ENCODE assay signal across 9 cellular contexts in genomic region chr2:113136828-113137775, GRCh38. TPM values are rescaled to one million over a fixed set of nuclear protein-coding genes. Genes with fewer than 3 reads are reported as not detected.
DNase-seq lines count a peak whose midpoint lies in the region; ATAC-seq and TF ChIP-seq lines count a peak whose summit lies in the region.
"Had no signal": no experiment of that assay in that cellular context is flagged by ENCODE, and none has a peak within 500 bp of the region (broad histone marks: within the 10 kb centered on the region; RNA-seq: fewer than 3 reads in every experiment).

No MANE protein-coding gene starts in this region.

- peaks cover 12% of the 10 kb centered on the region for H3K4me1 ChIP-seq in CD4-positive, alpha-beta memory T cell (ENCODE audit: insufficient read depth, low read length)
- H3K4me1 ChIP-seq in GM23248 (ENCODE audit: insufficient read depth): peaks cover 7% of the 10 kb centered on the region
- H3K4me1 ChIP-seq in Panc1 (ENCODE audit: control insufficient read depth, insufficient read depth, low read length): no peaks in the 10 kb centered on the region
- H3K4me1 ChIP-seq in testis: no peaks in the 10 kb centered on the region
- H3K4me1 ChIP-seq: SJSA1 had no signal

- in situ Hi-C loops in GM23248 (cut with MboI): no loop called here
- in situ Hi-C loops in Panc1 (cut with HindIII; ENCODE audit: low pct_unique_long_range_greater_than_20kb, low sequenced_read_pairs): no loop called here

- BruUV-seq in Panc1 (replicated peaks; lab: Mats Ljungman, UMichigan): no TSS peak

- H3K27ac Mint-ChIP-seq in CD4-positive, alpha-beta memory T cell: peak overlapping the region in 1 of 7 donors; percentile 55
- H3K27ac Mint-ChIP-seq in brain: peak overlapping the region in 2 of 5 experiments; percentile 10 to 54

- H3K36me3 Mint-ChIP-seq in CD4-positive, alpha-beta memory T cell: no peaks in the 10 kb centered on the region
- H3K36me3 Mint-ChIP-seq in brain: no peaks in the 10 kb centered on the region

- H3K4me2 ChIP-seq in GM23248 (ENCODE audit: unreplicated experiment): no peak overlapping the region

- peaks cover 12 to 24% (median 16%) of the 10 kb centered on the region in 4 donors for H3K4me1 Mint-ChIP-seq in CD4-positive, alpha-beta memory T cell
- H3K4me1 Mint-ChIP-seq in brain: no peaks in the 10 kb centered on the region

- H3K9me3 ChIP-seq in CD4-positive, alpha-beta memory T cell (ENCODE audit: control insufficient read depth in 1 of 2, low read length in 2 of 2): no peaks in the 10 kb centered on the region
- no peaks in the 10 kb centered on the region for H3K9me3 ChIP-seq in GM23248 (ENCODE audit: low read depth)
- no peaks in the 10 kb centered on the region for H3K9me3 ChIP-seq in Panc1 (ENCODE audit: control insufficient read depth, insufficient read depth, low read depth, low read length)
- H3K9me3 ChIP-seq in testis: no peaks in the 10 kb centered on the region
- H3K9me3 ChIP-seq: SJSA1 had no signal

- H3K9ac ChIP-seq in GM23248: no peak overlapping the region

- intact Hi-C loops in CD4-positive, alpha-beta memory T cell (cut with micrococcal nuclease): loop anchor here (1.0 to 5.0 kb wide), 2 partner anchors 233 to 255 kb away; no protein-coding TSS in a partner anchor
- intact Hi-C loops in Panc1 (cut with micrococcal nuclease; ENCODE audit: unreplicated experiment): loop anchor here (5.0 kb wide), 3 partner anchors 65 to 255 kb away; no protein-coding TSS in a partner anchor
- intact Hi-C loops in testis (cut with DNase I; ENCODE audit: low total_unique reads): loop anchor here (10.0 kb wide), 1 partner anchor 68 kb away; no protein-coding TSS in a partner anchor

- no peaks in the 10 kb centered on the region for H3K79me2 ChIP-seq in GM23248 (ENCODE audit: insufficient read depth)

- CTCF ChIA-PET in CD4-positive, alpha-beta memory T cell (lab: Charles Lee; ENCODE audit: partially characterized antibody): interaction anchor here (0.7 to 16.1 kb wide), 37 partner anchors 8 to 303 kb away, joined by 3 to 662 read pairs (median 8); partner anchors contain the start of gene PSD4
- CTCF ChIA-PET in Panc1 (lab: Charles Lee): interaction anchor here (0.6 to 2.8 kb wide), 5 partner anchors 58 to 1419 kb away, joined by 3 to 34 read pairs (median 3); no protein-coding TSS in a partner anchor

- TF ChIP-seq CTCF in Panc1 (IDR thresholded peaks at IDR 0.05): peak; percentile 83
- peak; percentile 68 to 77 for TF ChIP-seq CTCF in brain (conservative IDR thresholded peaks at IDR 0.05)
- TF ChIP-seq CTCF in testis (IDR thresholded peaks at IDR 0.05): peak; percentile 45 to 58 (median 47)

- H2AFZ ChIP-seq in GM23248: no peak overlapping the region

- no peaks in the 10 kb centered on the region for H3K9me3 Mint-ChIP-seq in CD4-positive, alpha-beta memory T cell
- H3K9me3 Mint-ChIP-seq in brain: no peaks in the 10 kb centered on the region

- H3F3A ChIP-seq in GM23248 (ENCODE audit: insufficient read depth): no peaks in the 10 kb centered on the region

- H3K27me3 ChIP-seq in CD4-positive, alpha-beta memory T cell (ENCODE audit: insufficient read depth, low read length): no peaks in the 10 kb centered on the region
- H3K27me3 ChIP-seq in GM23248 (replicated peaks; ENCODE audit: insufficient read depth): no peaks in the 10 kb centered on the region
- H3K27me3 ChIP-seq in Panc1 (ENCODE audit: control insufficient read depth, insufficient read depth, low read length): no peaks in the 10 kb centered on the region
- H3K27me3 ChIP-seq in testis: no peaks in the 10 kb centered on the region
- H3K27me3 ChIP-seq: SJSA1 had no signal

- no peaks in the 10 kb centered on the region for H4K20me1 ChIP-seq in GM23248 (ENCODE audit: insufficient read depth)

- no peak overlapping the region for H3K4me3 Mint-ChIP-seq in CD4-positive, alpha-beta memory T cell
- no peak overlapping the region for H3K4me3 Mint-ChIP-seq in brain

- no peak for TF ChIP-seq POLR2A in testis (IDR thresholded peaks at IDR 0.05)

- H3K9me2 ChIP-seq in GM23248 (ENCODE audit: insufficient read depth): no peaks in the 10 kb centered on the region

- no peaks in the 10 kb centered on the region for H3K27me3 Mint-ChIP-seq in CD4-positive, alpha-beta memory T cell
- H3K27me3 Mint-ChIP-seq in brain: peaks cover 13% of the 10 kb centered on the region

- POLR2A ChIA-PET in CD4-positive, alpha-beta memory T cell (lab: Charles Lee; ENCODE audit: partially characterized antibody): interaction anchor here (1.1 to 4.9 kb wide), 7 partner anchors 20 to 78 kb away, joined by 3 to 56 read pairs (median 15); partner anchors contain the start of gene PSD4
- POLR2A ChIA-PET in Panc1 (lab: Charles Lee): interaction anchor here (1.0 kb wide), 1 partner anchor 61 kb away, joined by 4 read pairs; no protein-coding TSS in a partner anchor

- no peak overlapping the region for H3K27ac ChIP-seq in CD4-positive, alpha-beta memory T cell (ENCODE audit: low read depth, low read length)
- no peak overlapping the region for H3K27ac ChIP-seq in GM23248
- no peak overlapping the region for H3K27ac ChIP-seq in Panc1 (ENCODE audit: low read length)
- no peak overlapping the region for H3K27ac ChIP-seq in testis
- H3K27ac ChIP-seq: SJSA1 had no signal

- H3K36me3 ChIP-seq in CD4-positive, alpha-beta memory T cell (ENCODE audit: insufficient read depth, low read length): no peaks in the 10 kb centered on the region
- no peaks in the 10 kb centered on the region for H3K36me3 ChIP-seq in GM23248 (ENCODE audit: low read depth)
- no peaks in the 10 kb centered on the region for H3K36me3 ChIP-seq in Panc1 (ENCODE audit: control insufficient read depth, insufficient read depth, low read length)
- H3K36me3 ChIP-seq in testis (ENCODE audit: low read depth, missing control alignments): no peaks in the 10 kb centered on the region
- H3K36me3 ChIP-seq: SJSA1 had no signal

- ATAC-seq in Panc1: peak; percentile 56; the same call in 1 of the 2 replicates
- no peak for ATAC-seq in HG03095 (IDR thresholded peaks at IDR 0.05; ENCODE audit: unreplicated experiment)

- DNase-seq in CD4-positive, alpha-beta memory T cell: peak in 4 of 5 donors; percentile 30 to 42 (median 38)
- DNase-seq in GM23248 (peak; percentile 64), Panc1 (ENCODE audit: low read depth, low spot score) (no peak), kidney glomerular epithelial cell (lab: John Stamatoyannopoulos, UW) (peak; percentile 49), testis (peak; percentile 60), GF-D8 (lab: John Stamatoyannopoulos, UW) (no peak)

- H3K4me3 ChIP-seq in CD4-positive, alpha-beta memory T cell (ENCODE audit: low read length in 2 of 2): no peak overlapping the region
- H3K4me3 ChIP-seq in GM23248 (no peak overlapping the region), Panc1 (ENCODE audit: low read depth in 2 of 2, low read length in 2 of 2) (no peak overlapping the region), testis (no peak overlapping the region)
- H3K4me3 ChIP-seq: SJSA1 had no signal

- WGBS in GM23248 (ENCODE audit: low coverage in 1 of 2, low lambda C conversion rate in 2 of 2, missing lambda C conversion rate in 2 of 2), 2 experiments: 46 to 49% methylated on average over 8 of the region's 8 CpGs
- 50% methylated on average over 8 of the region's 8 CpGs for WGBS in testis, 2 donors

RNA-seq across cellular contexts. Expression of gene IL1RN, which starts 9.7 kb away (rescaled TPM):
- total RNA-seq in CD4-positive, alpha-beta memory T cell: 1 to 10 TPM; 2.4 TPM
- polyA plus RNA-seq in CD4-positive, alpha-beta memory T cell: not detected
- total RNA-seq in GM23248 (2014; rRNA removed; shearing (Covaris generic)): 2.4 TPM in 1 of 2 replicates, not detected in the other
- polyA plus RNA-seq in GM23248 (2016; fragmentation: Nextera tagmentation; extraction: Ambion mirVana) (0.14 TPM in 1 of 2 replicates, not detected in the other), brain (ENCODE audit: insufficient read depth, low read depth, low replicate concordance) (not detected), testis (ENCODE audit: insufficient read depth, low read depth, low replicate concordance) (18.4 TPM)
- total RNA-seq in Panc1 (2021; ENCODE audit: unreplicated experiment) (not detected), testis (1 to 10 TPM; 3.2 to 5.6 TPM)
- polyA plus RNA-seq in Panc1 (2012; ENCODE audit: insufficient read length): not detected
- total RNA-seq: SJSA1 had no signal

RNA-seq across cellular contexts. Expression of gene PSD4, which starts 36.7 kb away (rescaled TPM):
- total RNA-seq in CD4-positive, alpha-beta memory T cell: 100 to 1,000 TPM in 1 of 2 experiments, 10 to 100 TPM in 1; 100.0 to 101 TPM
- 10 to 100 TPM; 11.9 to 32.8 TPM for polyA plus RNA-seq in CD4-positive, alpha-beta memory T cell
- 2.8 and 6.1 TPM in 2 replicates for total RNA-seq in GM23248 (2014; rRNA removed; shearing (Covaris generic))
- polyA plus RNA-seq in GM23248 (2016; fragmentation: Nextera tagmentation; extraction: Ambion mirVana) (0.63 and 1.1 TPM in 2 replicates), brain (ENCODE audit: insufficient read depth, low read depth, low replicate concordance) (5.5 TPM), testis (ENCODE audit: insufficient read depth, low read depth, low replicate concordance) (22.8 TPM)
- total RNA-seq in Panc1 (2021; ENCODE audit: unreplicated experiment) (3.6 TPM), testis (10 to 100 TPM; 18.7 to 35.9 TPM)
- 2.0 TPM for polyA plus RNA-seq in Panc1 (2012; ENCODE audit: insufficient read length)

Comparison
In these comparisons a context has a peak if more than half of its experiments do, and no peak if none do; other contexts are left out.
1. DNase-seq: peak in CD4-positive, alpha-beta memory T cell (4 of 5), GM23248 (single experiment), kidney glomerular epithelial cell (single experiment) and testis (single experiment); none in Panc1 (single experiment) and GF-D8 (single experiment).
2. Peak in every context shown above with its lines, with median percentiles within 50 percentile points of each other: CTCF ChIP-seq.